ENCODE assay signal across 29 cellular contexts in genomic region chr10:85623758-85624157, GRCh38.
"Had no signal": no experiment of that assay in that cellular context is flagged by ENCODE, and none has a peak within 500 bp of the region (broad histone marks: within the 10 kb centered on the region; RNA-seq: fewer than 3 reads in every experiment).

No MANE protein-coding gene starts in this region.

- H3K4me3 Mint-ChIP-seq: naive thymus-derived CD8-positive, alpha-beta T cell; nephron; neural crest cell; stimulated activated naive B cell treated with anti-CD40 and anti-IgM and Interleukin-4, amounts not matched to agents 10 μg/mL and 1 μg/mL and 100 μg/mL, for 72 hours had no signal

- H3K27ac ChIP-seq: lower lobe of right lung, neutrophil, ovary, skin epidermis, stomach, testis, thyroid gland, transverse colon, upper lobe of left lung, vagina had no signal

- H3K36me3 ChIP-seq: lower lobe of right lung, neutrophil, ovary, stomach, thyroid gland, transverse colon, upper lobe of left lung, vagina had no signal

- H3K4me3 ChIP-seq: lower lobe of right lung, ovary, skin epidermis, stomach, testis, thyroid gland, transverse colon, upper lobe of left lung, vagina had no signal

- DNase-seq: hippocampal formation; kidney glomerular epithelial cell; left cardiac atrium; lower lobe of right lung; mammary epithelial cell; mesenchymal stem cell; naive thymus-derived CD8-positive, alpha-beta T cell; occipital lobe; ovary; right cardiac atrium; stimulated activated CD4-positive, alpha-beta T cell treated with anti-CD3 and anti-CD28 coated beads, Interleukin-12 subunit alpha, Interleukin-12 subunit beta, amount 100 ng/mL, for 4 hours; stimulated activated CD4-positive, alpha-beta T cell treated with anti-CD3 and anti-CD28 coated beads, Interleukin-15, amount 100 ng/mL, for 24 hours; stimulated activated CD4-positive, alpha-beta T cell treated with anti-CD3 and anti-CD28 coated beads, Interleukin-2, amount 100 ng/mL, for 24 hours; stimulated activated CD4-positive, alpha-beta T cell treated with anti-CD3 and anti-CD28 coated beads, Interleukin-4, amount 100 ng/mL, for 1 hour; stimulated activated naive B cell treated with anti-CD40 and anti-IgM and Interleukin-4, amounts not matched to agents 10 μg/mL and 1 μg/mL and 100 μg/mL, for 72 hours; stimulated activated naive CD8-positive, alpha-beta T cell treated with anti-CD3 and anti-CD28 coated beads, Interleukin-15, Interleukin-2, amounts not matched to agents 100 U/mL and 50 U/mL, for 24 hours; stomach; testis; thyroid gland; transverse colon; upper lobe of left lung had no signal

- H3K4me1 ChIP-seq: lower lobe of right lung, stomach, testis, thyroid gland, upper lobe of left lung, vagina had no signal

- H3K27ac Mint-ChIP-seq: nephron; progenitor cell of endocrine pancreas; stimulated activated naive B cell treated with anti-CD40 and anti-IgM and Interleukin-4, amounts not matched to agents 10 μg/mL and 1 μg/mL and 100 μg/mL, for 72 hours had no signal

- H3K4me1 Mint-ChIP-seq: naive thymus-derived CD8-positive, alpha-beta T cell; nephron; neural crest cell; stimulated activated naive B cell treated with anti-CD40 and anti-IgM and Interleukin-4, amounts not matched to agents 10 μg/mL and 1 μg/mL and 100 μg/mL, for 72 hours had no signal

- H3K9me3 Mint-ChIP-seq: naive thymus-derived CD8-positive, alpha-beta T cell; nephron; neural crest cell; stimulated activated naive B cell treated with anti-CD40 and anti-IgM and Interleukin-4, amounts not matched to agents 10 μg/mL and 1 μg/mL and 100 μg/mL, for 72 hours had no signal

- ATAC-seq: left cardiac atrium; left lobe of liver; lower lobe of right lung; naive thymus-derived CD8-positive, alpha-beta T cell; right cardiac atrium; sciatic nerve; stimulated activated naive B cell treated with anti-CD40 and anti-IgM and Interleukin-4, amounts not matched to agents 10 μg/mL and 1 μg/mL and 100 μg/mL, for 72 hours; stimulated activated naive CD8-positive, alpha-beta T cell treated with anti-CD3 and anti-CD28 coated beads, Interleukin-15, Interleukin-2, amounts not matched to agents 100 U/mL and 50 U/mL, for 24 hours had no signal

- H3K27me3 ChIP-seq: neutrophil, ovary, stomach, testis, thyroid gland, transverse colon, upper lobe of left lung, vagina had no signal

- H3K9me3 ChIP-seq: lower lobe of right lung, neutrophil, ovary, stomach, testis, thyroid gland, transverse colon, upper lobe of left lung, vagina had no signal

- H3K36me3 Mint-ChIP-seq: naive thymus-derived CD8-positive, alpha-beta T cell; stimulated activated naive B cell treated with anti-CD40 and anti-IgM and Interleukin-4, amounts not matched to agents 10 μg/mL and 1 μg/mL and 100 μg/mL, for 72 hours had no signal
